In the genomic region with DNA sequence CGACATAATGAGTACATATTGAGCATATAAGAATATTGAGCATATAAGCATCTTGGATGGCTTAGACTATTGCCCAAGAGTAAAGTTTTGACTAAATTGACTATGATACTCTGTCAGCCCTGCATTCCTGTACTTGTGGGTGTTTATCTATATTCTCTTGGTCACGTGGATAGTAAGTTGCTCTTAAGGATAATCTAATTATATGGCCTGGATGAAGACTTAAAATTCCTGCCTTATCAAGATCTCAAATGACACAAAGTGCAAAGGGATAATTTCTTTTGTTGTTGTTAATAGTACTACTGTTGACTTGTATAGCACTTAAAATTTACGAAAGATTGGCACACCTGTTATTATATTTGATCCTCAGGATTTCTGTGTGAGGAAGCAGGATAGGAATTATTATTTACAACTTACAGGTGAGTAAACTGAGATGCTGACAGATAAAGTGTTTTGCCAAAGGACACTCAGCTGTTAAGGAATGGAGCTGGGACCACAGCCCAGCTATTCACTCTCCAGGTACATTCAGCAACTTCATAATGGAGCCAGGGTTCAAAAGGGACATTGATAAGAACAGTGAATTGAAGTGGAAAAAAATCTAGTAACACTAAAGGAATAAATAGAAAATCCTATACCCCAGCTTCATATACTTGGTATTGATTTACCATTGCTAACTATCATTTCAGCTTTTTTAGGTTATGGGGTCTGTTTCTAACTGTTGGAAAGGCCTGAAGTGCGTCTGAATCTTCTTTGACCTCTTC, we compare ENCODE assay signal across 19 cellular contexts.
"Had no signal": no experiment of that assay in that cellular context is flagged by ENCODE, and none has a peak within 500 bp of the region (broad histone marks: within the 10 kb centered on the region; RNA-seq: fewer than 3 reads in every experiment).

No MANE protein-coding gene starts in this region.

- H3K27ac Mint-ChIP-seq: activated B cell treated with CpG ODN at 0.5 μM for 24 hours; activated CD4-positive, alpha-beta memory T cell treated with anti-CD3 and anti-CD28 coated beads, Interleukin-2, amount 10 ng/mL, durations not matched to agents 7 days and 5 days; activated CD8-positive, alpha-beta memory T cell treated with anti-CD3 and anti-CD28 coated beads, Interleukin-2, amount 10 ng/mL, durations not matched to agents 7 days and 5 days; progenitor cell of endocrine pancreas; stimulated activated naive CD8-positive, alpha-beta T cell treated with anti-CD3 and anti-CD28 coated beads, Interleukin-15, amount 100 ng/mL, for 72 hours had no signal

- ATAC-seq: activated CD8-positive, alpha-beta memory T cell treated with anti-CD3 and anti-CD28 coated beads, Interleukin-2, amount 10 ng/mL, durations not matched to agents 7 days and 5 days; left lung had no signal

- H3K27ac ChIP-seq: dorsolateral prefrontal cortex, left lung, right atrium auricular region, vagina had no signal

- H3K4me3 ChIP-seq: dorsolateral prefrontal cortex, left lung, right atrium auricular region, vagina had no signal

- DNase-seq: activated B cell treated with CpG ODN at 0.5 μM for 24 hours; activated CD4-positive, alpha-beta memory T cell treated with anti-CD3 and anti-CD28 coated beads, Interleukin-2, amount 10 ng/mL, durations not matched to agents 7 days and 5 days; activated CD4-positive, alpha-beta T cell treated with anti-CD3 and anti-CD28 coated beads for 48 hours; activated CD8-positive, alpha-beta memory T cell treated with anti-CD3 and anti-CD28 coated beads, Interleukin-2, amount 10 ng/mL, durations not matched to agents 7 days and 5 days; activated naive CD4-positive, alpha-beta T cell treated with Interleukin-2 at 50 U/mL for 16 hours; anterior cingulate cortex; central memory CD4-positive, alpha-beta T cell; dorsolateral prefrontal cortex; foreskin melanocyte; glutamatergic neuron; hypothalamus; kidney; left lung; stimulated activated naive CD8-positive, alpha-beta T cell treated with anti-CD3 and anti-CD28 coated beads, Interleukin-15, amount 100 ng/mL, for 72 hours had no signal

- H3K27me3 ChIP-seq: dorsolateral prefrontal cortex, left lung, right atrium auricular region, vagina had no signal

- H3K4me3 Mint-ChIP-seq: activated B cell treated with CpG ODN at 0.5 μM for 24 hours; activated CD4-positive, alpha-beta memory T cell treated with anti-CD3 and anti-CD28 coated beads, Interleukin-2, amount 10 ng/mL, durations not matched to agents 7 days and 5 days; activated CD8-positive, alpha-beta memory T cell treated with anti-CD3 and anti-CD28 coated beads, Interleukin-2, amount 10 ng/mL, durations not matched to agents 7 days and 5 days; brain; neural crest cell; stimulated activated naive CD8-positive, alpha-beta T cell treated with anti-CD3 and anti-CD28 coated beads, Interleukin-15, amount 100 ng/mL, for 72 hours had no signal

- H3K36me3 ChIP-seq: left lung, right atrium auricular region, vagina had no signal

- H3K4me1 Mint-ChIP-seq: activated CD4-positive, alpha-beta memory T cell treated with anti-CD3 and anti-CD28 coated beads, Interleukin-2, amount 10 ng/mL, durations not matched to agents 7 days and 5 days had no signal

- H3K27me3 Mint-ChIP-seq: activated B cell treated with CpG ODN at 0.5 μM for 24 hours; activated CD8-positive, alpha-beta memory T cell treated with anti-CD3 and anti-CD28 coated beads, Interleukin-2, amount 10 ng/mL, durations not matched to agents 7 days and 5 days; brain; progenitor cell of endocrine pancreas; stimulated activated naive CD8-positive, alpha-beta T cell treated with anti-CD3 and anti-CD28 coated beads, Interleukin-15, amount 100 ng/mL, for 72 hours had no signal

- H3K9me3 Mint-ChIP-seq: activated B cell treated with CpG ODN at 0.5 μM for 24 hours; activated CD4-positive, alpha-beta memory T cell treated with anti-CD3 and anti-CD28 coated beads, Interleukin-2, amount 10 ng/mL, durations not matched to agents 7 days and 5 days; neural crest cell; stimulated activated naive CD8-positive, alpha-beta T cell treated with anti-CD3 and anti-CD28 coated beads, Interleukin-15, amount 100 ng/mL, for 72 hours had no signal

- H3K4me1 ChIP-seq: vagina had no signal

- H3K9me3 ChIP-seq: left lung, right atrium auricular region, vagina had no signal
